In the genomic region with DNA sequence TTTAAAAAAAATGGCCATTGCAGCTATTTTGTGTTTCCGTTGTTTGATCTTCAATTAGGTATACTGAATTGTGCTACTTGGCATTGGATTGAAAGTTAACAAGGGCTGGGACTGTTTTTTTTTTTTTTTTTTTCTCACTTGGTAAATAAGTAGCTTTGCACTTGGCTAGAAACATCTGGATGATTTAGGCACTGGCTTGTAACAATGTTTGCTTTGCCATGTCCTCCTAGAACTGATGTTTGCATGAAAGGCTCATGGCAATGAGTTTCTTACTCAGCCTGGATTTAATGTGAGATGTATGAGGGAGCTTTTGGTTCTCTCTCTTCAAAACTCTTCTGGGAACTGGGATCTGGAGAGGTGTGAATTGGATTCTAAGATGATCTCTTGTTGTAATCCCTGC, we compare ENCODE assay signal across 20 cellular contexts.
DNase-seq lines count a peak whose midpoint lies in the region; ATAC-seq and TF ChIP-seq lines count a peak whose summit lies in the region.
"Had no signal": no experiment of that assay in that cellular context is flagged by ENCODE, and none has a peak within 500 bp of the region (broad histone marks: within the 10 kb centered on the region; RNA-seq: fewer than 3 reads in every experiment).

No MANE protein-coding gene starts in this region.

- H3K4me1 Mint-ChIP-seq in brain: peaks cover 19% of the 10 kb centered on the region
- H3K4me1 Mint-ChIP-seq: T-helper 17 cell had no signal

- peak overlapping the region in 3 of 5 experiments; percentile 12 to 37 (median 19) for H3K27ac Mint-ChIP-seq in brain
- H3K27ac Mint-ChIP-seq: T-helper 17 cell had no signal

- H3K27ac ChIP-seq in KOPT-K1 (ENCODE audit: low read depth, low read length, poor library complexity, severe bottlenecking) (peak overlapping the region; percentile 30), adrenal gland (no peak overlapping the region)
- H3K27ac ChIP-seq: 22Rv1, C4-2B, SK-N-MC had no signal

- no peak overlapping the region for H3K4me3 Mint-ChIP-seq in brain
- H3K4me3 Mint-ChIP-seq: T-helper 17 cell had no signal

- H3K36me3 Mint-ChIP-seq in brain: peaks cover 10% of the 10 kb centered on the region

- DNase-seq in DMS53 (lab: John Stamatoyannopoulos, UW) (peak; percentile 41), DMS53 treated with DMSO at 0.1 percent for 48 hours (lab: John Stamatoyannopoulos, UW; ENCODE audit: unreplicated experiment) (no peak), COR-L47 (lab: John Stamatoyannopoulos, UW) (peak; percentile 10), adrenal gland (no peak), RPMI8226 (no peak)
- DNase-seq: ACHN, H7, NCI-H187, NCI-H226, NCI-H510A treated with DMSO at 0.1 percent for 48 hours, PC-3, SW 1271, T-helper 17 cell had no signal

- intact Hi-C loops in adrenal gland (cut with DNase I): no loop called here

- 84 to 95% (median 85%) methylated on average over 1 of the region's 1 CpG for WGBS in adrenal gland, 4 donors

- no peak for TF ChIP-seq CTCF in brain (conservative IDR thresholded peaks at IDR 0.05)
- no peak for TF ChIP-seq CTCF in adrenal gland (IDR thresholded peaks at IDR 0.05)

- no peak for ATAC-seq in GM21619 (IDR thresholded peaks at IDR 0.05; ENCODE audit: unreplicated experiment)
- ATAC-seq: K562, PC-3, T-helper 17 cell had no signal

- peaks cover 13% of the 10 kb centered on the region for H3K27me3 Mint-ChIP-seq in brain

- H3K4me3 ChIP-seq in adrenal gland: no peak overlapping the region
- H3K4me3 ChIP-seq: K562, SK-N-MC had no signal

- H3K9me3 ChIP-seq in KOPT-K1 (ENCODE audit: insufficient read depth, low read length, poor library complexity, severe bottlenecking): peaks cover 4% of the 10 kb centered on the region
- no peaks in the 10 kb centered on the region for H3K9me3 ChIP-seq in adrenal gland (replicated peaks in 1 of 3)

- no peaks in the 10 kb centered on the region for H3K4me1 ChIP-seq in adrenal gland (replicated peaks in 1 of 2)

- no peaks in the 10 kb centered on the region for H3K27me3 ChIP-seq in adrenal gland

- H3K36me3 ChIP-seq in KOPT-K1 (ENCODE audit: insufficient read depth, low read length): no peaks in the 10 kb centered on the region
- no peaks in the 10 kb centered on the region for H3K36me3 ChIP-seq in adrenal gland (replicated peaks in 1 of 2)

- peaks cover 5 to 25% (median 12%) of the 10 kb centered on the region in 5 experiments for H3K9me3 Mint-ChIP-seq in brain

- no peak for TF ChIP-seq POLR2A in adrenal gland (IDR thresholded peaks at IDR 0.05)

Comparison
In these comparisons a context has a peak if more than half of its experiments do, and no peak if none do; other contexts are left out.
1. DNase-seq: peak in DMS53 (single experiment) and COR-L47 (single experiment); none in DMS53 treated with DMSO at 0.1 percent for 48 hours (single experiment), adrenal gland (0 of 7) and RPMI8226 (single experiment).